Comparison of ENCODE assay signal across 28 cellular contexts in the genomic region with DNA sequence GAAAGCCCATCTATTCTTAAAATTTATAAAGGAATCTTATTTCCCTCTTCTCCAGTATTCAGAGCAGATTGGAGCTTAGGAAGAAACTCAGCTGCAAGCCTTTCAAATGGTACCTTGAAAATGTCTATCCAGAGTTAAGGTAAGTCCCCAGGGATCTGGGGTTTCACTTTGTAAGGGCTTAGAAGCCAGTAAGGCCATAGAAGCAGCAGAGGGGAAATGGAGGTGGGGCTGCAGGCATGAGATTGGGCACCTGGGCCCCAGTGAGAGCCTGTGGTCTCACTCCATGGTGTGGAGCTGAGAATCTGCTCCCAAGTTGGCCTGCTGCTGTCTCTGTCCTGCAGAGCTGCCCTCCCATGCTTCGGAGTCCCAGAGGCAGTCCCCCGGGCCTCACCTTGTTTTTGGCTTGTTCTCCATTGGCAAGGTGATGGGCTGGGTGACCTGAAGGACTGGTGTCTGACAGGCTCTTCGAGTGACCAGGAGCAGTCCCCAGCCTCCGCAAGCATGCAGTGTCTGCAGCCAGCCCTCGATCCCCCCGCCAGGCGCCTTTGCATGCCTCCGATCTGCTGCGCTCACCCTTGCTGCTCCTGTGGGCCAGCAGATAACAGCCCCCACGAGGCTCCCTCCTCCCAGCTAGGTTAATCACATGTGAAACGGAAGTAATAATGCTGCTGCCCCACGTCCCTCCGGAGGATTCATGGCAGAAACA.
A peak's percentile ranks its signal among the peaks of the same experiment; 100 is the strongest.
DNase-seq lines count a peak whose midpoint lies in the region; ATAC-seq, FAIRE-seq and TF ChIP-seq lines count a peak whose summit lies in the region.
"Had no signal": no experiment of that assay in that cellular context is flagged by ENCODE, and none has a peak within 500 bp of the region (broad histone marks: within the 10 kb centered on the region; RNA-seq: fewer than 3 reads in every experiment).

No MANE protein-coding gene starts in this region.

- H3K4me1 ChIP-seq in right cardiac atrium (ENCODE audit: control insufficient read depth, insufficient read depth, low read length) = peaks cover 1% of the 10 kb centered on the region
- H3K4me1 ChIP-seq: suprapubic skin had no signal

- H3K9me3 ChIP-seq in right cardiac atrium (ENCODE audit: control insufficient read depth, low read length) = no peaks in the 10 kb centered on the region
- H3K9me3 ChIP-seq: gastrocnemius medialis, suprapubic skin had no signal

- no peak for FAIRE-seq in H54 (lab: Jason Lieb, UNC)
- FAIRE-seq: endothelial cell of umbilical vein, GM12878, GM19239, urothelium cell line had no signal

- TF ChIP-seq POLR2A in H54 (IDR thresholded peaks at IDR 0.05; ENCODE audit: low read depth, low read length) = no peak

- ATAC-seq in Right ventricle myocardium superior (ENCODE audit: poor library complexity) (no peak), right cardiac atrium (no peak), left lobe of liver (no peak), GM21515 (IDR thresholded peaks at IDR 0.05; ENCODE audit: unreplicated experiment) (no peak)
- ATAC-seq: CD8-positive, alpha-beta T cell; gastrocnemius medialis; GM12878; T-cell had no signal

- DNase-seq in Right ventricle myocardium superior = peak; percentile 16
- no peak for DNase-seq in right cardiac atrium
- peak; percentile 57 for DNase-seq in NCI-H2107 treated with DMSO at 0.1 percent for 48 hours (lab: John Stamatoyannopoulos, UW; ENCODE audit: unreplicated experiment)
- peak; percentile 35 for DNase-seq in left lobe of liver (ENCODE audit: low spot score)
- no peak for DNase-seq in GDM1 (lab: John Stamatoyannopoulos, UW)
- DNase-seq in H54 (ENCODE audit: insufficient read length, low spot score) = no peak
- DNase-seq: activated CD4-positive, alpha-beta T cell treated with anti-CD3 and anti-CD28 coated beads, Interleukin-2, amount 10 ng/mL, durations not matched to agents 7 days and 5 days; activated naive CD4-positive, alpha-beta T cell treated with anti-CD3 and anti-CD28 coated beads, Interleukin-2, amount 50 U/mL, for 16 hours; amygdala; brain microvascular endothelial cell; gastrocnemius medialis; GOT3; midbrain; naive B cell; NCI-H2029; NCI-H446 treated with DMSO at 0.1 percent for 48 hours; NCI-H774; RPMI8226; stimulated activated naive CD4-positive, alpha-beta T cell; T-cell had no signal

- WGBS in right cardiac atrium = 83% methylated on average over 13 of the region's 13 CpGs

- no peak overlapping the region for H3K27ac ChIP-seq in right cardiac atrium (ENCODE audit: low read length)
- H3K27ac ChIP-seq: brain microvascular endothelial cell, gastrocnemius medialis, KMS-11, suprapubic skin had no signal

- intact Hi-C loops in Right ventricle myocardium superior (cut with DNase I) (no loop called here), right cardiac atrium (cut with DNase I) (no loop called here)

- H3K4me3 ChIP-seq in right cardiac atrium (ENCODE audit: low read length) = no peak overlapping the region
- H3K4me3 ChIP-seq: gastrocnemius medialis, GM12878, suprapubic skin had no signal

- H3K27me3 ChIP-seq in right cardiac atrium (ENCODE audit: control insufficient read depth, insufficient read depth) = no peaks in the 10 kb centered on the region
- H3K27me3 ChIP-seq: brain microvascular endothelial cell, gastrocnemius medialis, suprapubic skin had no signal

Comparison
In these comparisons a context has a peak if more than half of its experiments do, and no peak if none do; other contexts are left out.
1. DNase-seq: peak in Right ventricle myocardium superior (single experiment), NCI-H2107 treated with DMSO at 0.1 percent for 48 hours (single experiment) and left lobe of liver (single experiment); none in right cardiac atrium (0 of 3), GDM1 (single experiment) and H54 (single experiment).